8 cellular contexts compared by ENCODE assay signal in genomic region chr16:12459401-12459791, GRCh38.
DNase-seq lines count a peak whose midpoint lies in the region; ATAC-seq, FAIRE-seq and TF ChIP-seq lines count a peak whose summit lies in the region.
"Had no signal": no experiment of that assay in that cellular context is flagged by ENCODE, and none has a peak within 500 bp of the region (broad histone marks: within the 10 kb centered on the region; RNA-seq: fewer than 3 reads in every experiment).

No MANE protein-coding gene starts in this region.

- H3K9me3 Mint-ChIP-seq in stimulated activated naive B cell treated with anti-CD40 and anti-IgM and Interleukin-4, amounts not matched to agents 10 μg/mL and 1 μg/mL and 100 μg/mL, for 72 hours = peaks cover 0 to 2% of the 10 kb centered on the region in 2 donors

- DNase-seq in GM20000 (ENCODE audit: low spot score) = peak; percentile 26
- peak; percentile 75 to 86 for DNase-seq in NOMO-1 (lab: John Stamatoyannopoulos, UW; ENCODE audit: unreplicated experiment in 2 of 2)
- peak; percentile 83 for DNase-seq in Right ventricle myocardium inferior (ENCODE audit: missing footprints)
- DNase-seq in stimulated activated naive B cell treated with anti-CD40 and anti-IgM and Interleukin-4, amounts not matched to agents 10 μg/mL and 1 μg/mL and 100 μg/mL, for 72 hours = peak; percentile 68
- DNase-seq in GM12892 (ENCODE audit: insufficient read length) = no peak
- DNase-seq in NCI-H2081 (lab: John Stamatoyannopoulos, UW) = no peak

- peaks cover 48 to 65% of the 10 kb centered on the region in 2 donors for H3K4me1 Mint-ChIP-seq in stimulated activated naive B cell treated with anti-CD40 and anti-IgM and Interleukin-4, amounts not matched to agents 10 μg/mL and 1 μg/mL and 100 μg/mL, for 72 hours

- peak overlapping the region; percentile 96 for H3K27ac Mint-ChIP-seq in stimulated activated naive B cell treated with anti-CD40 and anti-IgM and Interleukin-4, amounts not matched to agents 10 μg/mL and 1 μg/mL and 100 μg/mL, for 72 hours

- TF ChIP-seq POLR2A in GM12892 (IDR thresholded peaks at IDR 0.05; ENCODE audit: low read depth, low read length) = no peak

- intact Hi-C loops in Right ventricle myocardium inferior (cut with DNase I) = loop anchor here (10.0 kb wide), 1 partner anchor 365 kb away; no protein-coding TSS in a partner anchor

- H3K36me3 Mint-ChIP-seq in stimulated activated naive B cell treated with anti-CD40 and anti-IgM and Interleukin-4, amounts not matched to agents 10 μg/mL and 1 μg/mL and 100 μg/mL, for 72 hours = peaks cover 15 to 24% of the 10 kb centered on the region in 2 donors

- TF ChIP-seq CTCF in GM20000 (IDR thresholded peaks at IDR 0.05; ENCODE audit: extremely low read depth, missing control alignments) = no peak

- H3K27me3 Mint-ChIP-seq in stimulated activated naive B cell treated with anti-CD40 and anti-IgM and Interleukin-4, amounts not matched to agents 10 μg/mL and 1 μg/mL and 100 μg/mL, for 72 hours = no peaks in the 10 kb centered on the region

- no peak for FAIRE-seq in GM12892 (lab: Jason Lieb, UNC)
- FAIRE-seq: bronchial epithelial cell had no signal

- H3K4me3 Mint-ChIP-seq in stimulated activated naive B cell treated with anti-CD40 and anti-IgM and Interleukin-4, amounts not matched to agents 10 μg/mL and 1 μg/mL and 100 μg/mL, for 72 hours = peak overlapping the region; percentile 67 to 74

- peak; percentile 77 for ATAC-seq in Right ventricle myocardium inferior
- ATAC-seq in stimulated activated naive B cell treated with anti-CD40 and anti-IgM and Interleukin-4, amounts not matched to agents 10 μg/mL and 1 μg/mL and 100 μg/mL, for 72 hours (replicated peaks) = peak; percentile 89
- no peak for ATAC-seq in GM21526 (IDR thresholded peaks at IDR 0.05; ENCODE audit: low FRiP score, unreplicated experiment)

Comparison
In these comparisons a context has a peak if more than half of its experiments do, and no peak if none do; other contexts are left out.
1. DNase-seq: peak in GM20000 (single experiment), NOMO-1 (2 of 2), Right ventricle myocardium inferior (single experiment) and stimulated activated naive B cell treated with anti-CD40 and anti-IgM and Interleukin-4, amounts not matched to agents 10 μg/mL and 1 μg/mL and 100 μg/mL, for 72 hours (single experiment); none in GM12892 (single experiment) and NCI-H2081 (0 of 2).